ENCODE assay signal across 19 cellular contexts in the genomic region with DNA sequence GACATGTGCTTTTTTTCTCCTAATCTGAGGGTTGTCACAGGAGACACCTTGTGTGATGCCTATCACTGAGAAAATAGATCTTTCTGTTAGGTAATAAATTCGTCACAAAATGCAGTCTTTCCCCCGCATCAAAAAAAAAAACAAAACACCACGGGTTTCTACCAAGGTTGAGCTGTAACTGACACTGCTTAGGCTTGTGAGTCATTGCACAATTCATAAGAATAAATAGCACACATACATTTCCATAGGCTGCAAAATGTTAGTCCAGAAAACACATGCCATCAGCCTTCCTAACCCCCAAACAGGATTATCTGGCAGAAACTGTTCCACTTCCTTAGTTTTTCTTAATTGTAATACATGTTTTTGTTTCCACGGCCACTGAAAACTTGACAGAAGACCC. TPM values are rescaled to one million over a fixed set of nuclear protein-coding genes. Genes with fewer than 3 reads are reported as not detected.
"Had no signal": no experiment of that assay in that cellular context is flagged by ENCODE, and none has a peak within 500 bp of the region (broad histone marks: within the 10 kb centered on the region; RNA-seq: fewer than 3 reads in every experiment).

No MANE protein-coding gene starts in this region.

- H3K9me3 Mint-ChIP-seq: endodermal cell, natural killer cell had no signal

- H3K9me3 ChIP-seq: adrenal gland, esophagus muscularis mucosa, mucosa of descending colon had no signal

- H3K27ac Mint-ChIP-seq: endodermal cell, T-helper 17 cell had no signal

- H3K36me3 ChIP-seq: adrenal gland, esophagus muscularis mucosa had no signal

- DNase-seq: activated CD4-positive, alpha-beta T cell treated with anti-CD3 and anti-CD28 coated beads, Interleukin-2, amount 50 U/mL, for 1 hour; activated CD4-positive, CD25-positive, alpha-beta regulatory T cell; activated naive CD4-positive, alpha-beta T cell treated with anti-CD3 and anti-CD28 coated beads, Interleukin-2, amount 50 U/mL, for 16 hours; activated T-cell treated with anti-CD3 and anti-CD28 coated beads, Interleukin-2, amount 50 U/mL, for 1 hour; adrenal gland; cerebellar nuclear complex; dermis blood vessel endothelial cell; endodermal cell; left colon; mucosa of descending colon; natural killer cell; nucleus accumbens; right cardiac atrium; stimulated activated CD4-positive, alpha-beta T cell treated with anti-CD3 and anti-CD28 coated beads, Interleukin-1b, Interleukin-23, amount 100 ng/mL, for 48 hours; stimulated activated naive CD4-positive, alpha-beta T cell; T-helper 17 cell had no signal

- H3K36me3 Mint-ChIP-seq: natural killer cell had no signal

- H3K4me1 Mint-ChIP-seq: endodermal cell had no signal

- ATAC-seq: left colon, mucosa of descending colon, T-helper 17 cell had no signal

- H3K4me3 ChIP-seq: adrenal gland, esophagus muscularis mucosa, mucosa of descending colon had no signal

- H3K4me3 Mint-ChIP-seq: endodermal cell, natural killer cell had no signal

- H3K27ac ChIP-seq: adrenal gland, esophagus muscularis mucosa had no signal

RNA-seq across cellular contexts. Expression of gene TMEM163, which starts 6.5 kb away (rescaled TPM):
- total RNA-seq: fibroblast of villous mesenchyme, lung microvascular endothelial cell had no signal
